ENCODE assay signal across 17 cellular contexts in genomic region chr18:62839874-62840713, GRCh38.
A peak's percentile ranks its signal among the peaks of the same experiment; 100 is the strongest.
DNase-seq lines count a peak whose midpoint lies in the region; ATAC-seq, FAIRE-seq and TF ChIP-seq lines count a peak whose summit lies in the region.
"Had no signal": no experiment of that assay in that cellular context is flagged by ENCODE, and none has a peak within 500 bp of the region (broad histone marks: within the 10 kb centered on the region; RNA-seq: fewer than 3 reads in every experiment).

No MANE protein-coding gene starts in this region.

- H3K27ac ChIP-seq in GM23248: peak overlapping the region; percentile 47
- H3K27ac ChIP-seq: transverse colon had no signal

- H3K36me3 ChIP-seq in GM23248 (ENCODE audit: low read depth): no peaks in the 10 kb centered on the region
- H3K36me3 ChIP-seq: HAP-1, transverse colon had no signal

- H3K79me2 ChIP-seq in GM23248 (ENCODE audit: insufficient read depth): 0 out of 2 replicates have a peak, but pooled peaks cover 3% of the 10 kb centered on the region

- H2AFZ ChIP-seq in GM23248: no peak overlapping the region

- ATAC-seq in activated B cell treated with CpG ODN at 0.5 μM for 24 hours (ENCODE audit: low read depth) (no peak), GM19023 (IDR thresholded peaks at IDR 0.05; ENCODE audit: unreplicated experiment) (no peak), HG02759 (IDR thresholded peaks at IDR 0.05; ENCODE audit: unreplicated experiment) (no peak)
- ATAC-seq in effector memory CD8-positive, alpha-beta T cell (replicated peaks): no peak

- H3K4me3 Mint-ChIP-seq in activated B cell treated with CpG ODN at 0.5 μM for 24 hours: peak overlapping the region; percentile 29
- H3K4me3 Mint-ChIP-seq in effector memory CD8-positive, alpha-beta T cell: no peak overlapping the region
- H3K4me3 Mint-ChIP-seq: activated naive CD4-positive, alpha-beta T cell treated with anti-CD3 and anti-CD28 coated beads, Interleukin-2, amount 50 U/mL, for 24 hours had no signal

- CTCF ChIA-PET in activated B cell treated with CpG ODN at 0.5 μM for 24 hours (lab: Charles Lee): no interaction called here

- H3K4me1 Mint-ChIP-seq in activated B cell treated with CpG ODN at 0.5 μM for 24 hours: peaks cover 37% of the 10 kb centered on the region
- peaks cover 3 to 8% of the 10 kb centered on the region in 2 donors for H3K4me1 Mint-ChIP-seq in effector memory CD8-positive, alpha-beta T cell (ENCODE audit: low read depth in 2 of 2)

- no peaks in the 10 kb centered on the region for H4K20me1 ChIP-seq in GM23248 (ENCODE audit: insufficient read depth)

- no peaks in the 10 kb centered on the region for H3K9me3 Mint-ChIP-seq in activated B cell treated with CpG ODN at 0.5 μM for 24 hours
- H3K9me3 Mint-ChIP-seq in effector memory CD8-positive, alpha-beta T cell: no peaks in the 10 kb centered on the region
- H3K9me3 Mint-ChIP-seq: activated naive CD4-positive, alpha-beta T cell treated with anti-CD3 and anti-CD28 coated beads, Interleukin-2, amount 50 U/mL, for 24 hours had no signal

- peaks cover 4% of the 10 kb centered on the region for H3K36me3 Mint-ChIP-seq in activated B cell treated with CpG ODN at 0.5 μM for 24 hours (ENCODE audit: low read depth)
- no peaks in the 10 kb centered on the region for H3K36me3 Mint-ChIP-seq in effector memory CD8-positive, alpha-beta T cell (ENCODE audit: insufficient read depth)
- H3K36me3 Mint-ChIP-seq: activated naive CD4-positive, alpha-beta T cell treated with anti-CD3 and anti-CD28 coated beads, Interleukin-2, amount 50 U/mL, for 24 hours had no signal

- H3K4me2 ChIP-seq in GM23248 (ENCODE audit: unreplicated experiment): peak overlapping the region; percentile 41

- peak; percentile 28 for DNase-seq in AG10803 (ENCODE audit: low read depth)
- DNase-seq in GM23248: peak; percentile 67
- DNase-seq in activated B cell treated with CpG ODN at 0.5 μM for 24 hours: no peak
- DNase-seq in effector memory CD8-positive, alpha-beta T cell: no peak
- DNase-seq in NCI-H2171 treated with DMSO at 0.1 percent for 48 hours (lab: John Stamatoyannopoulos, UW): no peak
- DNase-seq: cerebellar nuclear complex, DMS153, mesendoderm, NCI-H1417, NCI-H526 treated with DMSO at 0.1 percent for 48 hours, SIG-M5, transverse colon had no signal

- no peak overlapping the region; the same call in 1 of the 2 replicates for H3K9ac ChIP-seq in GM23248

- H3K9me2 ChIP-seq in GM23248 (ENCODE audit: insufficient read depth): no peaks in the 10 kb centered on the region

- 74 to 84% methylated on average over 2 of the region's 2 CpGs for WGBS in GM23248 (ENCODE audit: low coverage in 1 of 2, low lambda C conversion rate in 2 of 2, missing lambda C conversion rate in 2 of 2), 2 experiments

- H3K4me3 ChIP-seq in AG10803 (ENCODE audit: low read length) (no peak overlapping the region), GM23248 (no peak overlapping the region)
- H3K4me3 ChIP-seq: HAP-1, transverse colon had no signal

- peak overlapping the region; percentile 61 for H3K27ac Mint-ChIP-seq in activated B cell treated with CpG ODN at 0.5 μM for 24 hours
- H3K27ac Mint-ChIP-seq in effector memory CD8-positive, alpha-beta T cell: no peak overlapping the region
- H3K27ac Mint-ChIP-seq: activated naive CD4-positive, alpha-beta T cell treated with anti-CD3 and anti-CD28 coated beads, Interleukin-2, amount 50 U/mL, for 24 hours had no signal

- H3K27me3 ChIP-seq in GM23248 (replicated peaks; ENCODE audit: insufficient read depth): no peaks in the 10 kb centered on the region
- H3K27me3 ChIP-seq: transverse colon had no signal

- H3K27me3 Mint-ChIP-seq in activated B cell treated with CpG ODN at 0.5 μM for 24 hours: no peaks in the 10 kb centered on the region
- H3K27me3 Mint-ChIP-seq in effector memory CD8-positive, alpha-beta T cell: no peaks in the 10 kb centered on the region
- H3K27me3 Mint-ChIP-seq: activated naive CD4-positive, alpha-beta T cell treated with anti-CD3 and anti-CD28 coated beads, Interleukin-2, amount 50 U/mL, for 24 hours had no signal

- H3K9me3 ChIP-seq in GM23248 (ENCODE audit: low read depth): no peaks in the 10 kb centered on the region
- H3K9me3 ChIP-seq: HAP-1, transverse colon had no signal

- H3K4me1 ChIP-seq in GM23248 (ENCODE audit: insufficient read depth): peaks cover 12% of the 10 kb centered on the region

- intact Hi-C loops in activated B cell treated with CpG ODN at 0.5 μM for 24 hours (cut with micrococcal nuclease): loop anchor here (2.0 kb wide), 1 partner anchor 55 kb away; no protein-coding TSS in a partner anchor

- H3F3A ChIP-seq in GM23248 (ENCODE audit: insufficient read depth): peaks cover 6% of the 10 kb centered on the region; the same call in 1 of the 2 replicates

- in situ Hi-C loops in GM23248 (cut with MboI): no loop called here

- TF ChIP-seq CTCF in AG10803 (conservative IDR thresholded peaks at IDR 0.05; ENCODE audit: low read length) (no peak), activated B cell treated with CpG ODN at 0.5 μM for 24 hours (IDR thresholded peaks at IDR 0.05) (no peak)

- FAIRE-seq in islet of Langerhans (lab: Jason Lieb, UNC): peak; percentile 27

- POLR2A ChIA-PET in activated B cell treated with CpG ODN at 0.5 μM for 24 hours (lab: Charles Lee): no interaction called here

Comparison
In these comparisons a context has a peak if more than half of its experiments do, and no peak if none do; other contexts are left out.
1. DNase-seq: peak in AG10803 (single experiment) and GM23248 (single experiment); none in activated B cell treated with CpG ODN at 0.5 μM for 24 hours (single experiment), effector memory CD8-positive, alpha-beta T cell (0 of 3) and NCI-H2171 treated with DMSO at 0.1 percent for 48 hours (single experiment).